Comparison of ENCODE assay signal across 21 cellular contexts in the genomic region with DNA sequence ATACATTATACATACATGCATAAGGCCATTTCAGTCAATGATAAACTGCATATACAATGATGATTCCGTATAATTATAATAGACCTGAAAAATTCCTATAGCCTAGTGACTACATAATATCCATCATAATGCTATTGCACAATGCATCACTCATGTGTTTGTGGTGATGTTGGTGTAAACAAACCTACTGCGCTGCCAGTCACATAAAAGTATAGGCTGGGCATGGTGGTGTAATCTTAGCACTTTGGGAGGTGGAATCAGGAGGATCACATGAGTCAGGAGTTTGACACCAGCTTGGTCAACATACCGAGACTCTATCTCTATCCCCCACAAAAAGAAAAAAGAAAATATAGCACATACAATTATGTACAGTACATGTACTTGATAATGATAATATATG.
"Had no signal": no experiment of that assay in that cellular context is flagged by ENCODE, and none has a peak within 500 bp of the region (broad histone marks: within the 10 kb centered on the region; RNA-seq: fewer than 3 reads in every experiment).

No MANE protein-coding gene starts in this region.

- H3K4me3 ChIP-seq: body of pancreas, colonic mucosa, mucosa of descending colon, ovary, sigmoid colon, stomach had no signal

- DNase-seq: activated CD4-positive, alpha-beta T cell treated with anti-CD3 and anti-CD28 coated beads, Interleukin-2, amount 10 ng/mL, durations not matched to agents 24 days and 14 days; activated CD4-positive, CD25-positive, alpha-beta regulatory T cell; activated CD8-positive, alpha-beta T cell treated with anti-CD3 and anti-CD28 coated beads for 36 hours; activated naive CD4-positive, alpha-beta T cell; activated naive CD8-positive, alpha-beta T cell treated with anti-CD3 and anti-CD28 coated beads, Interleukin-2, amount 10 ng/mL, durations not matched to agents 7 days and 5 days; activated T-cell treated with anti-CD3 and anti-CD28 coated beads, Interleukin-2, amount 50 U/mL, for 1 hour; body of pancreas; central memory CD4-positive, alpha-beta T cell; colonic mucosa; mucosa of descending colon; naive B cell; ovary; sigmoid colon; stimulated activated CD4-positive, alpha-beta T cell treated with anti-CD3 and anti-CD28 coated beads, Interleukin-4, amount 100 ng/mL, for 24 hours; stomach; T-helper 9 cell; trophoblast cell had no signal

- H3K9me3 ChIP-seq: body of pancreas, colonic mucosa, mucosa of descending colon, ovary, sigmoid colon, stomach had no signal

- H3K27me3 ChIP-seq: body of pancreas, colonic mucosa, ovary, sigmoid colon, stomach had no signal

- H3K36me3 Mint-ChIP-seq: memory B cell; naive B cell; stimulated activated effector memory CD8-positive, alpha-beta T cell treated with anti-CD3 and anti-CD28 coated beads, Interleukin-12 subunit alpha, Interleukin-12 subunit beta, amount 100 ng/mL, for 72 hours had no signal

- ATAC-seq: activated CD8-positive, alpha-beta T cell treated with anti-CD3 and anti-CD28 coated beads for 36 hours; activated T-helper 17 cell treated with anti-CD3 and anti-CD28 coated beads, Interleukin-2, amount 50 U/mL, for 72 hours; body of pancreas; esophagus mucosa; mucosa of descending colon; stimulated activated effector memory CD8-positive, alpha-beta T cell treated with anti-CD3 and anti-CD28 coated beads, Interleukin-12 subunit alpha, Interleukin-12 subunit beta, amount 100 ng/mL, for 72 hours had no signal

- H3K9me3 Mint-ChIP-seq: activated CD4-positive, alpha-beta T cell treated with anti-CD3 and anti-CD28 coated beads, Interleukin-2, amount 10 ng/mL, durations not matched to agents 24 days and 14 days; activated CD8-positive, alpha-beta T cell treated with anti-CD3 and anti-CD28 coated beads for 36 hours; memory B cell; stimulated activated effector memory CD8-positive, alpha-beta T cell treated with anti-CD3 and anti-CD28 coated beads, Interleukin-12 subunit alpha, Interleukin-12 subunit beta, amount 100 ng/mL, for 72 hours had no signal

- H3K4me1 ChIP-seq: body of pancreas, colonic mucosa, sigmoid colon, stomach had no signal

- H3K4me3 Mint-ChIP-seq: activated CD4-positive, alpha-beta T cell treated with anti-CD3 and anti-CD28 coated beads, Interleukin-2, amount 10 ng/mL, durations not matched to agents 24 days and 14 days; activated CD8-positive, alpha-beta T cell treated with anti-CD3 and anti-CD28 coated beads for 36 hours; activated naive CD8-positive, alpha-beta T cell treated with anti-CD3 and anti-CD28 coated beads, Interleukin-2, amount 10 ng/mL, durations not matched to agents 7 days and 5 days; activated T-helper 17 cell treated with anti-CD3 and anti-CD28 coated beads, Interleukin-2, amount 50 U/mL, for 72 hours; memory B cell; naive B cell; stimulated activated effector memory CD8-positive, alpha-beta T cell treated with anti-CD3 and anti-CD28 coated beads, Interleukin-12 subunit alpha, Interleukin-12 subunit beta, amount 100 ng/mL, for 72 hours had no signal

- H3K4me1 Mint-ChIP-seq: activated CD4-positive, alpha-beta T cell treated with anti-CD3 and anti-CD28 coated beads, Interleukin-2, amount 10 ng/mL, durations not matched to agents 24 days and 14 days; activated T-helper 17 cell treated with anti-CD3 and anti-CD28 coated beads, Interleukin-2, amount 50 U/mL, for 72 hours; stimulated activated effector memory CD8-positive, alpha-beta T cell treated with anti-CD3 and anti-CD28 coated beads, Interleukin-12 subunit alpha, Interleukin-12 subunit beta, amount 100 ng/mL, for 72 hours had no signal

- H3K27ac Mint-ChIP-seq: activated CD4-positive, alpha-beta T cell treated with anti-CD3 and anti-CD28 coated beads, Interleukin-2, amount 10 ng/mL, durations not matched to agents 24 days and 14 days; activated CD8-positive, alpha-beta T cell treated with anti-CD3 and anti-CD28 coated beads for 36 hours; activated naive CD8-positive, alpha-beta T cell treated with anti-CD3 and anti-CD28 coated beads, Interleukin-2, amount 10 ng/mL, durations not matched to agents 7 days and 5 days; activated T-helper 17 cell treated with anti-CD3 and anti-CD28 coated beads, Interleukin-2, amount 50 U/mL, for 72 hours; memory B cell; naive B cell; stimulated activated effector memory CD8-positive, alpha-beta T cell treated with anti-CD3 and anti-CD28 coated beads, Interleukin-12 subunit alpha, Interleukin-12 subunit beta, amount 100 ng/mL, for 72 hours had no signal

- H3K27me3 Mint-ChIP-seq: activated CD4-positive, alpha-beta T cell treated with anti-CD3 and anti-CD28 coated beads, Interleukin-2, amount 10 ng/mL, durations not matched to agents 24 days and 14 days; activated CD8-positive, alpha-beta T cell treated with anti-CD3 and anti-CD28 coated beads for 36 hours; activated naive CD8-positive, alpha-beta T cell treated with anti-CD3 and anti-CD28 coated beads, Interleukin-2, amount 10 ng/mL, durations not matched to agents 7 days and 5 days had no signal

- H3K36me3 ChIP-seq: colonic mucosa, ovary, sigmoid colon, stomach had no signal
